In the genomic region with DNA sequence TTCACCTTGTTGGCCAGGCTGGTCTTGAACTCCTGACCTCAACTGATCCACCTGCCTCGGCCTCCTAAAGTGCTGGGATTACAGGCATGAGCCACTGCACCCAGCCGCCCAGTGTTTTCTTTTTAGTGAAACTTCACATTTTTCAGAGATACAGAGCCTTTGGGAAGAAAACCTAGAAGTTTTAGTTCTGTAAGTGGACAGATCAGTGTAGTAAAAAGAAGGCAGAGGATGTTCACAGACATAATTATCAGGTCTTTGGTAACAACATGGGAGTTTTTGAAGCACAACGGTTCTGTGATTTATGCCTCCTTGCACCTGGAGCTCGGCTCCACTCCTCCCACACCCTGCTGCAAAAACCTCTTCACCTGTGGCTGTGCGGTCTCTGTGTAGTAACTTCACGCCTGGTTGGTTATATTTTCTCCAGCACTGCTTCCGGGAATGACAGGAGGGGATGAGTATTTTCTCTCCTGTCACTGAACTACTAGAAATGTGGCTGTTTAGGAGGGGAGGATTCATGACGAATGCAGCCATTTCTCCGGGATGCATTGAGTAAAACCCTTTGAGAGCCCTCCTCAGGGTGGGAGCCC, we compare ENCODE assay signal across 8 cellular contexts.
DNase-seq lines count a peak whose midpoint lies in the region; ATAC-seq and TF ChIP-seq lines count a peak whose summit lies in the region.

No MANE protein-coding gene starts in this region.

- H3K27me3 Mint-ChIP-seq in activated naive CD8-positive, alpha-beta T cell treated with anti-CD3 and anti-CD28 coated beads, Interleukin-2, amount 50 U/mL, for 24 hours = no peaks in the 10 kb centered on the region
- H3K27me3 Mint-ChIP-seq in osteocyte (ENCODE audit: unreplicated experiment) = no peaks in the 10 kb centered on the region
- no peaks in the 10 kb centered on the region for H3K27me3 Mint-ChIP-seq in glutamatergic neuron (ENCODE audit: unreplicated experiment)

- H3F3A ChIP-seq in DOHH2 (ENCODE audit: control insufficient read depth, insufficient read depth) = peaks cover 31% of the 10 kb centered on the region

- peak overlapping the region; percentile 94 for H3K27ac ChIP-seq in DOHH2 (ENCODE audit: low read depth, low read length)

- H3K36me3 ChIP-seq in DOHH2 (ENCODE audit: control insufficient read depth, low read length) = no peaks in the 10 kb centered on the region

- no peaks in the 10 kb centered on the region for H3K27me3 ChIP-seq in DOHH2 (ENCODE audit: control insufficient read depth, low read length)

- H3K4me2 ChIP-seq in DOHH2 (ENCODE audit: low read length) = peak overlapping the region; percentile 71

- H3K9me3 Mint-ChIP-seq in activated naive CD8-positive, alpha-beta T cell treated with anti-CD3 and anti-CD28 coated beads, Interleukin-2, amount 50 U/mL, for 24 hours = no peaks in the 10 kb centered on the region
- H3K9me3 Mint-ChIP-seq in osteocyte (ENCODE audit: unreplicated experiment) (no peaks in the 10 kb centered on the region), glutamatergic neuron (ENCODE audit: unreplicated experiment) (no peaks in the 10 kb centered on the region)

- H3K27ac Mint-ChIP-seq in activated naive CD8-positive, alpha-beta T cell treated with anti-CD3 and anti-CD28 coated beads, Interleukin-2, amount 50 U/mL, for 24 hours = peak overlapping the region; percentile 52
- H3K27ac Mint-ChIP-seq in osteocyte (ENCODE audit: unreplicated experiment) (no peak overlapping the region), glutamatergic neuron (ENCODE audit: unreplicated experiment) (no peak overlapping the region)

- H3K4me1 ChIP-seq in DOHH2 (ENCODE audit: control insufficient read depth, low read length) = peaks cover 63% of the 10 kb centered on the region

- H3K4me3 Mint-ChIP-seq in activated naive CD8-positive, alpha-beta T cell treated with anti-CD3 and anti-CD28 coated beads, Interleukin-2, amount 50 U/mL, for 24 hours = no peak overlapping the region
- H3K4me3 Mint-ChIP-seq in osteocyte (ENCODE audit: unreplicated experiment) (no peak overlapping the region), glutamatergic neuron (ENCODE audit: unreplicated experiment) (no peak overlapping the region)

- no peak for TF ChIP-seq CTCF in DOHH2 (IDR thresholded peaks at IDR 0.05; ENCODE audit: low read depth, low read length, poor library complexity, severe bottlenecking)
- TF ChIP-seq CTCF in osteocyte (IDR thresholded peaks at IDR 0.05) = no peak
- no peak for TF ChIP-seq CTCF in glutamatergic neuron (IDR thresholded peaks at IDR 0.05; ENCODE audit: partially characterized antibody, unreplicated experiment)

- H3K9me2 ChIP-seq in DOHH2 (replicated peaks; ENCODE audit: control insufficient read depth, low read length) = no peaks in the 10 kb centered on the region

- peaks cover 46% of the 10 kb centered on the region for H3K4me1 Mint-ChIP-seq in activated naive CD8-positive, alpha-beta T cell treated with anti-CD3 and anti-CD28 coated beads, Interleukin-2, amount 50 U/mL, for 24 hours
- H3K4me1 Mint-ChIP-seq in osteocyte (ENCODE audit: unreplicated experiment) (peaks cover 10% of the 10 kb centered on the region), glutamatergic neuron (ENCODE audit: low read depth, unreplicated experiment) (no peaks in the 10 kb centered on the region)

- H4K20me1 ChIP-seq in DOHH2 (ENCODE audit: control insufficient read depth, insufficient read depth, low read depth, low read length) = no peaks in the 10 kb centered on the region

- H3K36me3 Mint-ChIP-seq in activated naive CD8-positive, alpha-beta T cell treated with anti-CD3 and anti-CD28 coated beads, Interleukin-2, amount 50 U/mL, for 24 hours (ENCODE audit: low read depth) = no peaks in the 10 kb centered on the region
- no peaks in the 10 kb centered on the region for H3K36me3 Mint-ChIP-seq in osteocyte (ENCODE audit: unreplicated experiment)
- H3K36me3 Mint-ChIP-seq in glutamatergic neuron (ENCODE audit: unreplicated experiment) = no peaks in the 10 kb centered on the region

- no peaks in the 10 kb centered on the region for H3K79me2 ChIP-seq in DOHH2 (ENCODE audit: control insufficient read depth, low read length)

- peak overlapping the region; percentile 63 for H3K4me3 ChIP-seq in DOHH2 (ENCODE audit: low read length)

- ATAC-seq in GM21360 (IDR thresholded peaks at IDR 0.05; ENCODE audit: unreplicated experiment) (peak; percentile 50), HG03025 (IDR thresholded peaks at IDR 0.05; ENCODE audit: low FRiP score, unreplicated experiment) (no peak), GM19035 (IDR thresholded peaks at IDR 0.05; ENCODE audit: unreplicated experiment) (no peak)
- ATAC-seq in activated naive CD8-positive, alpha-beta T cell treated with anti-CD3 and anti-CD28 coated beads, Interleukin-2, amount 50 U/mL, for 24 hours = peak; percentile 44

- DNase-seq in NCI-H1092 treated with DMSO at 0.1 percent for 48 hours (lab: John Stamatoyannopoulos, UW) (peak; percentile 77), osteocyte (ENCODE audit: extremely low spot score, unreplicated experiment) (no peak), glutamatergic neuron (no peak)
- DNase-seq in activated naive CD8-positive, alpha-beta T cell treated with anti-CD3 and anti-CD28 coated beads, Interleukin-2, amount 50 U/mL, for 24 hours = no peak

- no peaks in the 10 kb centered on the region for H3K9me3 ChIP-seq in DOHH2 (ENCODE audit: control insufficient read depth, insufficient read depth, low read length)

Comparison
In these comparisons a context has a peak if more than half of its experiments do, and no peak if none do; other contexts are left out.
1. ATAC-seq: peak in GM21360 (single experiment) and activated naive CD8-positive, alpha-beta T cell treated with anti-CD3 and anti-CD28 coated beads, Interleukin-2, amount 50 U/mL, for 24 hours (single experiment); none in HG03025 (single experiment) and GM19035 (single experiment).